Comparison of ENCODE assay signal across 8 cellular contexts in the genomic region with DNA sequence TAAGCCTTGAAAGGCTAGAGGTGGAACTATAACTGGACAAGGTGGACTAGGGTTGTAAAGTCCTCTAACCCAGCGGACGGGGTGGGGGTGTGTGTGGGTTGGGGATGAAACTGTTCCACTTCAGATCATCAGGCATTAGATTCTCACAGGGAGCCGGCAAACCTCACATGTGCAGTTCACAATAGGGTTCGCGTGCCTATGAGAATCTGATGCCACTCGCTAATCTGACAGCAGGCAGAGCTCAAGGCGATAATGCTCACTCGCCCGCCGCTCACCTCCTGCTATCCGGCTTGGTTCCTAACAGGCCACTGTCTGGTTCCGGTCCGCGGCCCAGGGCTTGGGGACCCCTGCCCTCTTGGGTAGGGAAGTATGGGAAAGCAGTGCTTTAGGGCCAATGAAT. TPM values are rescaled to one million over a fixed set of nuclear protein-coding genes. Genes with fewer than 3 reads are reported as not detected.
DNase-seq lines count a peak whose midpoint lies in the region; ATAC-seq and TF ChIP-seq lines count a peak whose summit lies in the region.

No MANE protein-coding gene starts in this region.

- peaks cover 56% of the 10 kb centered on the region for H3K36me3 Mint-ChIP-seq in activated naive CD8-positive, alpha-beta T cell treated with anti-CD3 and anti-CD28 coated beads, Interleukin-2, amount 50 U/mL, for 24 hours (ENCODE audit: low read depth)

- H3K27ac Mint-ChIP-seq in activated naive CD8-positive, alpha-beta T cell treated with anti-CD3 and anti-CD28 coated beads, Interleukin-2, amount 50 U/mL, for 24 hours = peak overlapping the region; percentile 95
- H3K27ac Mint-ChIP-seq in stimulated activated naive CD8-positive, alpha-beta T cell treated with anti-CD3 and anti-CD28 coated beads, Interleukin-15, amount 100 ng/mL, for 72 hours = peak overlapping the region; percentile 98 to 99

- H3K27me3 Mint-ChIP-seq in activated naive CD8-positive, alpha-beta T cell treated with anti-CD3 and anti-CD28 coated beads, Interleukin-2, amount 50 U/mL, for 24 hours = no peaks in the 10 kb centered on the region
- H3K27me3 Mint-ChIP-seq in stimulated activated naive CD8-positive, alpha-beta T cell treated with anti-CD3 and anti-CD28 coated beads, Interleukin-15, amount 100 ng/mL, for 72 hours = no peaks in the 10 kb centered on the region

- H3K4me1 Mint-ChIP-seq in activated naive CD8-positive, alpha-beta T cell treated with anti-CD3 and anti-CD28 coated beads, Interleukin-2, amount 50 U/mL, for 24 hours = peaks cover 63% of the 10 kb centered on the region
- peaks cover 63% of the 10 kb centered on the region for H3K4me1 Mint-ChIP-seq in stimulated activated naive CD8-positive, alpha-beta T cell treated with anti-CD3 and anti-CD28 coated beads, Interleukin-15, amount 100 ng/mL, for 72 hours

- TF ChIP-seq CTCF in GM12865 (IDR thresholded peaks at IDR 0.05; ENCODE audit: insufficient read depth, low read depth, low read length, missing control alignments) = no peak

- peak overlapping the region; percentile 92 for H3K4me3 Mint-ChIP-seq in activated naive CD8-positive, alpha-beta T cell treated with anti-CD3 and anti-CD28 coated beads, Interleukin-2, amount 50 U/mL, for 24 hours
- peak overlapping the region; percentile 87 to 99 for H3K4me3 Mint-ChIP-seq in stimulated activated naive CD8-positive, alpha-beta T cell treated with anti-CD3 and anti-CD28 coated beads, Interleukin-15, amount 100 ng/mL, for 72 hours

- no peak for ATAC-seq in activated naive CD8-positive, alpha-beta T cell treated with anti-CD3 and anti-CD28 coated beads, Interleukin-2, amount 50 U/mL, for 24 hours
- ATAC-seq in left colon (no peak), GM19035 (IDR thresholded peaks at IDR 0.05; ENCODE audit: unreplicated experiment) (no peak)
- ATAC-seq in stimulated activated naive CD8-positive, alpha-beta T cell treated with anti-CD3 and anti-CD28 coated beads, Interleukin-15, amount 100 ng/mL, for 72 hours = no peak

- DNase-seq in GM12865 (ENCODE audit: low read depth) = peak; percentile 44
- peak; percentile 8 for DNase-seq in NOMO-1 treated with dmso at 0.1 percent for 144 hours (lab: John Stamatoyannopoulos, UW; ENCODE audit: unreplicated experiment)
- peak; percentile 37 for DNase-seq in activated naive CD8-positive, alpha-beta T cell treated with anti-CD3 and anti-CD28 coated beads, Interleukin-2, amount 50 U/mL, for 24 hours
- peak; percentile 30 to 31 for DNase-seq in left colon
- peak in 1 of 2 donors; percentile 13 for DNase-seq in stimulated activated naive CD8-positive, alpha-beta T cell treated with anti-CD3 and anti-CD28 coated beads, Interleukin-15, amount 100 ng/mL, for 72 hours
- DNase-seq in COR-L47 (lab: John Stamatoyannopoulos, UW) = no peak
- no peak for DNase-seq in hepatic stellate cell (ENCODE audit: low spot score)

- peak overlapping the region; percentile 98 for H3K4me3 ChIP-seq in GM12865 (ENCODE audit: low read depth, low read length)

- intact Hi-C loops in left colon (cut with DNase I, micrococcal nuclease) = no loop called here

- H3K9me3 Mint-ChIP-seq in activated naive CD8-positive, alpha-beta T cell treated with anti-CD3 and anti-CD28 coated beads, Interleukin-2, amount 50 U/mL, for 24 hours = no peaks in the 10 kb centered on the region
- no peaks in the 10 kb centered on the region for H3K9me3 Mint-ChIP-seq in stimulated activated naive CD8-positive, alpha-beta T cell treated with anti-CD3 and anti-CD28 coated beads, Interleukin-15, amount 100 ng/mL, for 72 hours

RNA-seq across cellular contexts. Expression of gene ERLIN1, which starts 1.0 kb away (rescaled TPM):
- 10 to 100 TPM; 44.3 to 55.9 TPM for total RNA-seq in left colon

RNA-seq across cellular contexts. Expression of gene CHUK, which starts 42.6 kb away (rescaled TPM):
- 10 to 100 TPM; 21.8 to 22.5 TPM for total RNA-seq in left colon

Comparison
In these comparisons a context has a peak if more than half of its experiments do, and no peak if none do; other contexts are left out.
1. DNase-seq: peak in GM12865 (single experiment), NOMO-1 treated with dmso at 0.1 percent for 144 hours (single experiment), activated naive CD8-positive, alpha-beta T cell treated with anti-CD3 and anti-CD28 coated beads, Interleukin-2, amount 50 U/mL, for 24 hours (single experiment) and left colon (2 of 2); none in COR-L47 (single experiment) and hepatic stellate cell (single experiment).